Comparison of ENCODE assay signal across 26 cellular contexts in genomic region chr4:119000400-119000799, GRCh38.
DNase-seq lines count a peak whose midpoint lies in the region; ATAC-seq, FAIRE-seq and TF ChIP-seq lines count a peak whose summit lies in the region.
"Had no signal": no experiment of that assay in that cellular context is flagged by ENCODE, and none has a peak within 500 bp of the region (broad histone marks: within the 10 kb centered on the region; RNA-seq: fewer than 3 reads in every experiment).

No MANE protein-coding gene starts in this region.

- H3K79me2 ChIP-seq in HepG2 (ENCODE audit: insufficient read depth, low read length) = no peaks in the 10 kb centered on the region

- ATAC-seq in HepG2 (no peak), right lobe of liver (no peak), Right ventricle myocardium superior (ENCODE audit: poor library complexity) (peak; percentile 82), aorta (ENCODE audit: low FRiP score) (peak; percentile 66), GM21447 (IDR thresholded peaks at IDR 0.05; ENCODE audit: unreplicated experiment) (no peak), HG02642 (IDR thresholded peaks at IDR 0.05; ENCODE audit: poor library complexity, unreplicated experiment) (no peak)
- ATAC-seq: natural killer cell treated with Interleukin-12 subunit alpha and Interleukin-12 subunit beta and Interleukin-15 and Interleukin-18, amount 100 ng/mL, for 72 hours had no signal

- H3K27ac ChIP-seq in HepG2 (ENCODE audit: extremely low read length, insufficient read depth, low read length) (no peak overlapping the region), right lobe of liver (no peak overlapping the region), prostate gland (peak overlapping the region; percentile 60 to 65), aorta (ENCODE audit: low read depth in 1 of 2, low read length in 2 of 2) (peak overlapping the region; percentile 90 to 98)
- H3K27ac ChIP-seq: C4-2B, RWPE1, thyroid gland, WERI-Rb-1 had no signal

- FAIRE-seq in HepG2 (lab: Jason Lieb, UNC) = no peak
- FAIRE-seq in HTR-8/SVneo (lab: Jason Lieb, UNC) = no peak
- FAIRE-seq: A204.1, GM12892 had no signal

- no peaks in the 10 kb centered on the region for H4K20me1 ChIP-seq in HepG2 (ENCODE audit: insufficient read depth, low read length)

- TF ChIP-seq CTCF in HepG2 (CRISPR knock-in tag; IDR thresholded peaks at IDR 0.05) = no peak
- no peak for TF ChIP-seq CTCF in right lobe of liver (IDR thresholded peaks at IDR 0.05)
- TF ChIP-seq CTCF in prostate gland (IDR thresholded peaks at IDR 0.05) = no peak

- no peaks in the 10 kb centered on the region for H3K9me3 ChIP-seq in HepG2 (ENCODE audit: low read length)
- H3K9me3 ChIP-seq in right lobe of liver = no peaks in the 10 kb centered on the region
- no peaks in the 10 kb centered on the region for H3K9me3 ChIP-seq in prostate gland
- no peaks in the 10 kb centered on the region for H3K9me3 ChIP-seq in aorta (ENCODE audit: control insufficient read depth, low read length)
- H3K9me3 ChIP-seq: thyroid gland had no signal

- TF ChIP-seq RAD21 in HepG2 (CRISPR knock-in tag; IDR thresholded peaks at IDR 0.05) = no peak

- no TSS peak for BruUV-seq in HepG2 (replicated peaks; lab: Mats Ljungman, UMichigan)

- POLR2A ChIA-PET in HepG2 (lab: Yijun Ruan, JAX) = no interaction called here

- no peak for TF ChIP-seq POLR2A in HepG2 (IDR thresholded peaks at IDR 0.05; ENCODE audit: insufficient read depth in 1 of 2, low read depth in 2 of 2, low read length in 2 of 2)
- TF ChIP-seq POLR2A in right lobe of liver (IDR thresholded peaks at IDR 0.05) = no peak
- TF ChIP-seq POLR2A in prostate gland (IDR thresholded peaks at IDR 0.05) = no peak

- CTCF ChIA-PET in HepG2 (lab: Yijun Ruan, JAX; ENCODE audit: low intra/inter-chr PET ratio, low total read pairs) = no interaction called here

- TF ChIP-seq EP300 in HepG2 (IDR thresholded peaks at IDR 0.05; ENCODE audit: low read depth in 2 of 2, low read length in 2 of 2) = no peak
- no peak for TF ChIP-seq EP300 in HepG2 (CRISPR knock-in tag; IDR thresholded peaks at IDR 0.05; ENCODE audit: borderline replicate concordance)

- H3K4me3 ChIP-seq in HepG2 (replicated peaks in 1 of 3; ENCODE audit: insufficient read depth in 1 of 3, low read depth in 2 of 3, low read length in 3 of 3) (no peak overlapping the region), right lobe of liver (no peak overlapping the region), prostate gland (no peak overlapping the region), aorta (ENCODE audit: low read length in 2 of 2) (no peak overlapping the region)
- H3K4me3 ChIP-seq: lung, thyroid gland had no signal

- H3K4me2 ChIP-seq in HepG2 (ENCODE audit: low read depth, low read length) = no peak overlapping the region

- no peak overlapping the region for H2AFZ ChIP-seq in HepG2 (ENCODE audit: low read length)

- H3K9ac ChIP-seq in HepG2 (ENCODE audit: insufficient read depth, low read depth, low read length) = no peak overlapping the region

- H3K4me1 ChIP-seq in HepG2 (ENCODE audit: insufficient read depth, low read length) (peaks cover 10% of the 10 kb centered on the region), right lobe of liver (no peaks in the 10 kb centered on the region), prostate gland (replicated peaks) (no peaks in the 10 kb centered on the region), aorta (ENCODE audit: control insufficient read depth in 1 of 2, insufficient read depth in 2 of 2, low read length in 2 of 2) (peaks cover 5 to 10% of the 10 kb centered on the region in 2 donors)

- 28% methylated on average over 4 of the region's 4 CpGs for WGBS in HepG2 (ENCODE audit: low lambda C conversion rate)
- 56% methylated on average over 4 of the region's 4 CpGs for WGBS in right lobe of liver (ENCODE audit: insufficient coverage, low coverage, low lambda C conversion rate, missing lambda C conversion rate)
- WGBS in prostate gland = 48% methylated on average over 4 of the region's 4 CpGs
- WGBS in aorta, 2 donors = 6 to 8% methylated on average over 4 of the region's 4 CpGs

- DNase-seq in HepG2 (ENCODE audit: low spot score) (no peak), right lobe of liver (no peak), Right ventricle myocardium superior (no peak), prostate gland (ENCODE audit: low spot score) (no peak), aorta (peak in 1 of 2 donors; percentile 78), HTR-8/SVneo (ENCODE audit: insufficient read length, low spot score) (no peak)
- DNase-seq: activated CD4-positive, alpha-beta memory T cell treated with anti-CD3 and anti-CD28 coated beads for 36 hours; activated naive CD4-positive, alpha-beta T cell treated with anti-CD3 and anti-CD28 coated beads, Interleukin-2, amount 50 U/mL, for 16 hours; activated T-cell treated with anti-CD3 and anti-CD28 coated beads, Interleukin-2, amount 50 U/mL, for 1 hour; dermis blood vessel endothelial cell; DMS 273 treated with DMSO at 0.1 percent for 48 hours; glutamatergic neuron; immature natural killer cell; NCI-H2029; NCI-H510A; posterior cingulate gyrus; thyroid gland; WERI-Rb-1 had no signal

- in situ Hi-C loops in HepG2 (cut with HindIII; ENCODE audit: extremely low pct_ligation_motif_present, low pct_unique_long_range_greater_than_20kb) = no loop called here

- H3K36me3 ChIP-seq in HepG2 (replicated peaks in 1 of 2; ENCODE audit: control insufficient read depth in 1 of 2, insufficient read depth in 2 of 2, low read length in 2 of 2) (no peaks in the 10 kb centered on the region), right lobe of liver (no peaks in the 10 kb centered on the region), prostate gland (no peaks in the 10 kb centered on the region), aorta (ENCODE audit: control insufficient read depth in 1 of 2, insufficient read depth in 2 of 2, low read length in 1 of 2) (no peaks in the 10 kb centered on the region)
- H3K36me3 ChIP-seq: thyroid gland, WERI-Rb-1 had no signal

- intact Hi-C loops in HepG2 (cut with micrococcal nuclease; ENCODE audit: unreplicated experiment) (no loop called here), right lobe of liver (cut with DNase I) (no loop called here), Right ventricle myocardium superior (cut with DNase I) (no loop called here), prostate gland (cut with DNase I) (no loop called here), aorta (cut with DNase I) (no loop called here)

- H3K27me3 ChIP-seq in HepG2 (ENCODE audit: control insufficient read depth in 1 of 2, insufficient read depth in 2 of 2, low read length in 2 of 2) (no peaks in the 10 kb centered on the region), right lobe of liver (no peaks in the 10 kb centered on the region), prostate gland (replicated peaks; ENCODE audit: insufficient read depth) (no peaks in the 10 kb centered on the region), aorta (ENCODE audit: control insufficient read depth in 1 of 2, insufficient read depth in 2 of 2, low read length in 1 of 2) (no peaks in the 10 kb centered on the region)
- H3K27me3 ChIP-seq: thyroid gland had no signal

TF ChIP-seq in HepG2, 621 proteins besides CTCF, POLR2A, EP300 and RAD21:
- TF ChIP-seq ZNF496 (CRISPR knock-in tag; IDR thresholded peaks at IDR 0.05; ENCODE audit: insufficient replicate concordance) (no peak), MED1 (CRISPR knock-in tag; IDR thresholded peaks at IDR 0.05) (no peak), ZNF281 (CRISPR knock-in tag; IDR thresholded peaks at IDR 0.05; ENCODE audit: borderline replicate concordance) (no peak), ATF7 (IDR thresholded peaks at IDR 0.05) (peak; percentile 28; the same call in 1 of the 2 replicates), ATF7 (CRISPR knock-in tag; IDR thresholded peaks at IDR 0.05) (no peak)

Comparison
In these comparisons a context has a peak if more than half of its experiments do, and no peak if none do; other contexts are left out.
1. ATAC-seq: peak in Right ventricle myocardium superior (single experiment) and aorta (single experiment); none in HepG2 (single experiment), right lobe of liver (0 of 4), GM21447 (single experiment) and HG02642 (single experiment).
2. H3K27ac ChIP-seq: peak in prostate gland (2 of 2) and aorta (2 of 2); none in HepG2 (single experiment) and right lobe of liver (0 of 3).